15 cellular contexts compared by ENCODE assay signal in genomic region chr1:161207173-161207572, GRCh38. TPM values are rescaled to one million over a fixed set of nuclear protein-coding genes. Genes with fewer than 3 reads are reported as not detected.
DNase-seq lines count a peak whose midpoint lies in the region; ATAC-seq, FAIRE-seq and TF ChIP-seq lines count a peak whose summit lies in the region.
"Had no signal": no experiment of that assay in that cellular context is flagged by ENCODE, and none has a peak within 500 bp of the region (broad histone marks: within the 10 kb centered on the region; RNA-seq: fewer than 3 reads in every experiment).

No MANE protein-coding gene starts in this region.

- no TSS peak for BruUV-seq in HepG2 (replicated peaks; lab: Mats Ljungman, UMichigan)

- TF ChIP-seq CTCF in liver (IDR thresholded peaks at IDR 0.05; ENCODE audit: low read depth, low read length, missing input control): no peak
- TF ChIP-seq CTCF in HepG2 (CRISPR knock-in tag; IDR thresholded peaks at IDR 0.05): no peak
- no peak for TF ChIP-seq CTCF in heart right ventricle (IDR thresholded peaks at IDR 0.05)
- TF ChIP-seq CTCF in ovary (IDR thresholded peaks at IDR 0.05): no peak

- DNase-seq in HepG2 (ENCODE audit: low spot score): no peak
- peak in 1 of 2 donors; percentile 77 for DNase-seq in heart right ventricle
- peak; percentile 69 to 90 (median 75) for DNase-seq in ovary
- no peak for DNase-seq in NAMALWA (ENCODE audit: low spot score)
- DNase-seq in NCI-H2081 (lab: John Stamatoyannopoulos, UW): no peak
- no peak for DNase-seq in NCI-H526 treated with DMSO at 0.1 percent for 48 hours (lab: John Stamatoyannopoulos, UW)
- DNase-seq: activated CD4-positive, alpha-beta T cell treated with anti-CD3 and anti-CD28 coated beads, Interleukin-2, amount 50 U/mL, for 48 hours; NCI-H69; T-helper 9 cell had no signal

- no peak overlapping the region for H3K9ac ChIP-seq in liver (ENCODE audit: low read depth in 1 of 2, low read length in 2 of 2)
- no peak overlapping the region for H3K9ac ChIP-seq in HepG2 (ENCODE audit: insufficient read depth, low read depth, low read length)

- H3K9me3 ChIP-seq in liver (ENCODE audit: control insufficient read depth in 4 of 4, low read length in 3 of 4) (no peaks in the 10 kb centered on the region), HepG2 (ENCODE audit: low read length) (no peaks in the 10 kb centered on the region), heart right ventricle (no peaks in the 10 kb centered on the region), ovary (no peaks in the 10 kb centered on the region)

- in situ Hi-C loops in HepG2 (cut with HindIII; ENCODE audit: extremely low pct_ligation_motif_present, low pct_unique_long_range_greater_than_20kb): no loop called here

- WGBS in liver: 77% methylated on average over 8 of the region's 8 CpGs
- WGBS in HepG2 (ENCODE audit: low lambda C conversion rate): 100% methylated on average over 8 of the region's 8 CpGs
- 53 to 56% methylated on average over 8 of the region's 8 CpGs for WGBS in heart right ventricle, 2 donors
- 13 to 30% (median 18%) methylated on average over 8 of the region's 8 CpGs for WGBS in ovary, 3 donors

- H4K20me1 ChIP-seq in HepG2 (ENCODE audit: insufficient read depth, low read length): no peaks in the 10 kb centered on the region

- CTCF ChIA-PET in HepG2 (lab: Yijun Ruan, JAX; ENCODE audit: low intra/inter-chr PET ratio, low total read pairs): no interaction called here

- peaks cover 6 to 55% (median 38%) of the 10 kb centered on the region in 4 donors for H3K36me3 ChIP-seq in liver (ENCODE audit: control insufficient read depth in 4 of 4, insufficient read depth in 3 of 4, low read depth in 1 of 4, low read length in 3 of 4)
- H3K36me3 ChIP-seq in HepG2 (replicated peaks in 1 of 2; ENCODE audit: control insufficient read depth in 1 of 2, insufficient read depth in 2 of 2, low read length in 2 of 2): peaks cover 16 to 75% of the 10 kb centered on the region in 2 experiments
- peaks cover 0 to 89% (median 54%) of the 10 kb centered on the region in 9 donors for H3K36me3 ChIP-seq in heart right ventricle
- H3K36me3 ChIP-seq in ovary: no peaks in the 10 kb centered on the region

- peaks cover 25% of the 10 kb centered on the region for H3K79me2 ChIP-seq in HepG2 (ENCODE audit: insufficient read depth, low read length)

- intact Hi-C loops in HepG2 (cut with micrococcal nuclease; ENCODE audit: unreplicated experiment): no loop called here
- intact Hi-C loops in heart right ventricle (cut with DNase I): loop anchor here in 2 of 10 donors (5.0 kb wide), 1 partner anchor 175 kb away; no protein-coding TSS in a partner anchor
- intact Hi-C loops in ovary (cut with DNase I): no loop called here

- no peak overlapping the region for H2AFZ ChIP-seq in HepG2 (ENCODE audit: low read length)

- H3K27me3 ChIP-seq in liver (ENCODE audit: control insufficient read depth in 4 of 4, insufficient read depth in 4 of 4, low read length in 3 of 4): no peaks in the 10 kb centered on the region
- no peaks in the 10 kb centered on the region; a peak in 1 of 5 replicates for H3K27me3 ChIP-seq in HepG2 (ENCODE audit: control insufficient read depth in 1 of 2, insufficient read depth in 2 of 2, low read length in 2 of 2)
- no peaks in the 10 kb centered on the region for H3K27me3 ChIP-seq in heart right ventricle
- no peaks in the 10 kb centered on the region for H3K27me3 ChIP-seq in ovary

- H3K4me1 ChIP-seq in liver (ENCODE audit: control insufficient read depth in 4 of 4, insufficient read depth in 4 of 4, low read length in 3 of 4) (peaks cover 7 to 27% (median 19%) of the 10 kb centered on the region in 4 donors), HepG2 (ENCODE audit: insufficient read depth, low read length) (peaks cover 46% of the 10 kb centered on the region), heart right ventricle (peaks cover 15 to 78% (median 66%) of the 10 kb centered on the region in 9 donors), ovary (ENCODE audit: insufficient read depth) (peaks cover 16% of the 10 kb centered on the region)

- no peak for TF ChIP-seq RAD21 in liver (IDR thresholded peaks at IDR 0.05)
- no peak for TF ChIP-seq RAD21 in HepG2 (CRISPR knock-in tag; IDR thresholded peaks at IDR 0.05)

- TF ChIP-seq EP300 in HepG2 (IDR thresholded peaks at IDR 0.05; ENCODE audit: low read depth in 2 of 2, low read length in 2 of 2) (no peak), HepG2 (CRISPR knock-in tag; IDR thresholded peaks at IDR 0.05; ENCODE audit: borderline replicate concordance) (no peak), ovary (IDR thresholded peaks at IDR 0.05) (peak; percentile 99)

- POLR2A ChIA-PET in HepG2 (lab: Yijun Ruan, JAX): interaction anchor here (13.8 kb wide), 1 partner anchor 15 kb away, joined by 357 read pairs; the partner anchor contains the start of genes APOA2 and TOMM40L

- ATAC-seq in HepG2: no peak
- ATAC-seq in heart right ventricle: peak; percentile 40 to 88 (median 73)
- no peak for ATAC-seq in HG03045 (IDR thresholded peaks at IDR 0.05; ENCODE audit: unreplicated experiment)

- no peak overlapping the region for H3K4me2 ChIP-seq in HepG2 (ENCODE audit: low read depth, low read length)

- H3K27ac ChIP-seq in liver (ENCODE audit: low read depth in 1 of 2, low read length in 2 of 2): peak overlapping the region; percentile 46 to 82
- no peak overlapping the region for H3K27ac ChIP-seq in HepG2 (ENCODE audit: extremely low read length, insufficient read depth, low read length)
- peak overlapping the region; percentile 67 to 100 (median 83) for H3K27ac ChIP-seq in heart right ventricle
- peak overlapping the region; percentile 74 to 90 for H3K27ac ChIP-seq in ovary

- H3K4me3 ChIP-seq in liver (ENCODE audit: low read depth in 1 of 3, low read length in 3 of 3) (no peak overlapping the region), HepG2 (replicated peaks in 1 of 3; ENCODE audit: insufficient read depth in 1 of 3, low read depth in 2 of 3, low read length in 3 of 3) (no peak overlapping the region), heart right ventricle (peak overlapping the region in 2 of 10 donors; percentile 15 to 18), ovary (no peak overlapping the region)

- FAIRE-seq in HepG2 (lab: Jason Lieb, UNC): no peak
- FAIRE-seq: colon had no signal

- TF ChIP-seq POLR2A in HepG2 (IDR thresholded peaks at IDR 0.05; ENCODE audit: insufficient read depth in 1 of 2, low read depth in 2 of 2, low read length in 2 of 2) (no peak), ovary (IDR thresholded peaks at IDR 0.05) (peak; percentile 80)

RNA-seq across cellular contexts. Expression of gene NDUFS2, which starts 5.0 kb away (rescaled TPM):
- total RNA-seq in liver (100 to 1,000 TPM; 105 to 167 TPM), HepG2 (2016; rRNA removed; fragmentation: Illumina TruSeq; extraction: Trizol) (118 and 129 TPM in 2 replicates), heart right ventricle (100 to 1,000 TPM; 244 to 370 (median 318) TPM), ovary (100 to 1,000 TPM in 4 of 7 donors, 10 to 100 TPM in 3; 90.7 to 137 (median 105) TPM)
- polyA plus RNA-seq in liver (100 to 1,000 TPM in 1 of 2 donors, 10 to 100 TPM in 1; 93.3 to 135 TPM), HepG2 (2011; rRNA removed) (70.1 and 89.9 TPM in 2 replicates), heart right ventricle (100 to 1,000 TPM; 121 to 193 TPM), ovary (100 to 1,000 TPM in 1 of 2 donors, 10 to 100 TPM in 1; 76.2 to 140 TPM)
- 18.0 and 20.7 TPM in 2 replicates for total RNA-seq in HepG2 (2016; cell fraction: cytosol; rRNA removed; fragmentation: Illumina TruSeq; extraction: Trizol; ENCODE audit: low read depth)
- 121 and 133 TPM in 2 replicates for total RNA-seq in HepG2 (2016; cell fraction: insoluble cytoplasmic fraction; rRNA removed; fragmentation: Illumina TruSeq; extraction: Trizol)
- total RNA-seq in HepG2 (2016; cell fraction: membrane; rRNA removed; fragmentation: Illumina TruSeq; extraction: Trizol): 28.4 and 30.2 TPM in 2 replicates
- 63.0 and 65.1 TPM in 2 replicates for total RNA-seq in HepG2 (2016; cell fraction: nucleus; rRNA removed; fragmentation: Illumina TruSeq; extraction: Trizol)
- 52.3 and 72.4 TPM in 2 replicates for polyA plus RNA-seq in HepG2 (2011; cell fraction: cytosol; rRNA removed)
- 87.4 and 104 TPM in 2 replicates for polyA plus RNA-seq in HepG2 (2011; cell fraction: nucleus; rRNA removed)
- polyA plus RNA-seq in HepG2 (2012): 117 and 118 TPM in 2 replicates
- 14.3 and 16.0 TPM in 2 replicates for polyA plus RNA-seq in HepG2 (2016; cell fraction: cytosol; fragmentation: Illumina TruSeq; extraction: Trizol; ENCODE audit: low read depth)
- 134 and 145 TPM in 2 replicates for polyA plus RNA-seq in HepG2 (2016; cell fraction: insoluble cytoplasmic fraction; fragmentation: Illumina TruSeq; extraction: Trizol; ENCODE audit: low read depth)
- 18.1 and 20.3 TPM in 2 replicates for polyA plus RNA-seq in HepG2 (2016; cell fraction: membrane; fragmentation: Illumina TruSeq; extraction: Trizol; ENCODE audit: low read depth)
- 89.9 and 92.0 TPM in 2 replicates for polyA plus RNA-seq in HepG2 (2016; cell fraction: nucleus; fragmentation: Illumina TruSeq; extraction: Trizol; ENCODE audit: insufficient read depth, low read depth)
- polyA minus RNA-seq in HepG2 (2011; rRNA and poly(A)+ RNA removed; ENCODE audit: low replicate concordance): 158 and 259 TPM in 2 replicates
- polyA minus RNA-seq in HepG2 (2011; cell fraction: cytosol; rRNA and poly(A)+ RNA removed): 53.5 and 76.1 TPM in 2 replicates
- polyA minus RNA-seq in HepG2 (2011; cell fraction: nucleus; rRNA and poly(A)+ RNA removed): 67.2 and 85.7 TPM in 2 replicates

RNA-seq across cellular contexts. Expression of gene FCER1G, which starts 7.9 kb away (rescaled TPM):
- total RNA-seq in liver (10 to 100 TPM; 25.4 to 32.6 TPM), HepG2 (2016; rRNA removed; fragmentation: Illumina TruSeq; extraction: Trizol) (1.3 and 1.5 TPM in 2 replicates), heart right ventricle (10 to 100 TPM in 4 of 10 donors, 1 to 10 TPM in 6; 2.0 to 65.8 (median 5.3) TPM), ovary (10 to 100 TPM in 4 of 7 donors, 1 to 10 TPM in 3; 7.1 to 38.0 (median 19.3) TPM)
- polyA plus RNA-seq in liver (10 to 100 TPM; 46.1 to 77.1 TPM), HepG2 (2011; rRNA removed) (4.7 and 6.4 TPM in 2 replicates), heart right ventricle (10 to 100 TPM; 19.7 to 64.6 TPM), ovary (100 to 1,000 TPM in 1 of 2 donors, 10 to 100 TPM in 1; 38.3 to 270 TPM)
- 2.0 and 3.3 TPM in 2 replicates for total RNA-seq in HepG2 (2016; cell fraction: cytosol; rRNA removed; fragmentation: Illumina TruSeq; extraction: Trizol; ENCODE audit: low read depth)
- total RNA-seq in HepG2 (2016; cell fraction: insoluble cytoplasmic fraction; rRNA removed; fragmentation: Illumina TruSeq; extraction: Trizol): 0.74 and 1.1 TPM in 2 replicates
- 0.87 and 1.3 TPM in 2 replicates for total RNA-seq in HepG2 (2016; cell fraction: membrane; rRNA removed; fragmentation: Illumina TruSeq; extraction: Trizol)
- 1.1 TPM in 1 of 2 replicates, not detected in the other for total RNA-seq in HepG2 (2016; cell fraction: nucleus; rRNA removed; fragmentation: Illumina TruSeq; extraction: Trizol)
- polyA plus RNA-seq in HepG2 (2011; cell fraction: cytosol; rRNA removed): 3.0 and 4.5 TPM in 2 replicates
- polyA plus RNA-seq in HepG2 (2011; cell fraction: nucleus; rRNA removed): 2.7 and 3.0 TPM in 2 replicates
- 2.5 and 4.9 TPM in 2 replicates for polyA plus RNA-seq in HepG2 (2012)
- polyA plus RNA-seq in HepG2 (2016; cell fraction: cytosol; fragmentation: Illumina TruSeq; extraction: Trizol; ENCODE audit: low read depth): 1.8 and 2.9 TPM in 2 replicates
- polyA plus RNA-seq in HepG2 (2016; cell fraction: insoluble cytoplasmic fraction; fragmentation: Illumina TruSeq; extraction: Trizol; ENCODE audit: low read depth): 3.0 and 3.5 TPM in 2 replicates
- polyA plus RNA-seq in HepG2 (2016; cell fraction: membrane; fragmentation: Illumina TruSeq; extraction: Trizol; ENCODE audit: low read depth): 2.1 and 3.2 TPM in 2 replicates
- polyA plus RNA-seq in HepG2 (2016; cell fraction: nucleus; fragmentation: Illumina TruSeq; extraction: Trizol; ENCODE audit: insufficient read depth, low read depth): 3.8 and 3.9 TPM in 2 replicates
- polyA minus RNA-seq in HepG2 (2011; rRNA and poly(A)+ RNA removed; ENCODE audit: low replicate concordance): 3.2 TPM in 1 of 2 replicates, not detected in the other
- polyA minus RNA-seq in HepG2 (2011; cell fraction: cytosol; rRNA and poly(A)+ RNA removed): 1.2 TPM in 1 of 2 replicates, not detected in the other
- polyA minus RNA-seq in HepG2 (2011; cell fraction: nucleus; rRNA and poly(A)+ RNA removed): 2.4 and 2.5 TPM in 2 replicates
- total RNA-seq: glomerular endothelial cell, lung microvascular endothelial cell, renal cortical epithelial cell had no signal

RNA-seq across cellular contexts. Expression of gene ADAMTS4, which starts 8.3 kb away (rescaled TPM):
- total RNA-seq in liver (1 to 10 TPM in 1 of 2 donors, under 1 TPM in 1; 0.28 to 2.2 TPM), HepG2 (2016; rRNA removed; fragmentation: Illumina TruSeq; extraction: Trizol) (0.73 and 1.7 TPM in 2 replicates), heart right ventricle (10 to 100 TPM in 6 of 10 donors, 1 to 10 TPM in 4; 1.7 to 86.1 (median 17.7) TPM), ovary (100 to 1,000 TPM in 4 of 7 donors, 10 to 100 TPM in 3; 40.7 to 437 (median 103) TPM)
- polyA plus RNA-seq in liver (under 1 TPM; 0.21 to 0.48 TPM), HepG2 (2011; rRNA removed) (0.51 and 0.56 TPM in 2 replicates), heart right ventricle (10 to 100 TPM in 1 of 2 donors, 1 to 10 TPM in 1; 5.4 to 11.9 TPM), ovary (10 to 100 TPM in 1 of 2 donors, under 1 TPM in 1; 0.90 to 19.4 TPM)
- total RNA-seq in HepG2 (2016; cell fraction: cytosol; rRNA removed; fragmentation: Illumina TruSeq; extraction: Trizol; ENCODE audit: low read depth): 0.10 and 0.18 TPM in 2 replicates
- total RNA-seq in HepG2 (2016; cell fraction: insoluble cytoplasmic fraction; rRNA removed; fragmentation: Illumina TruSeq; extraction: Trizol): 0.56 and 0.93 TPM in 2 replicates
- total RNA-seq in HepG2 (2016; cell fraction: membrane; rRNA removed; fragmentation: Illumina TruSeq; extraction: Trizol): 0.14 and 0.62 TPM in 2 replicates
- total RNA-seq in HepG2 (2016; cell fraction: nucleus; rRNA removed; fragmentation: Illumina TruSeq; extraction: Trizol): 1.6 and 2.4 TPM in 2 replicates
- 0.26 and 0.35 TPM in 2 replicates for polyA plus RNA-seq in HepG2 (2011; cell fraction: cytosol; rRNA removed)
- 1.1 and 1.3 TPM in 2 replicates for polyA plus RNA-seq in HepG2 (2011; cell fraction: nucleus; rRNA removed)
- 0.31 and 0.45 TPM in 2 replicates for polyA plus RNA-seq in HepG2 (2012)
- 0.01 TPM in 1 of 2 replicates, not detected in the other for polyA plus RNA-seq in HepG2 (2016; cell fraction: cytosol; fragmentation: Illumina TruSeq; extraction: Trizol; ENCODE audit: low read depth)
- polyA plus RNA-seq in HepG2 (2016; cell fraction: insoluble cytoplasmic fraction; fragmentation: Illumina TruSeq; extraction: Trizol; ENCODE audit: low read depth): 0.37 and 0.45 TPM in 2 replicates
- 0.03 and 0.30 TPM in 2 replicates for polyA plus RNA-seq in HepG2 (2016; cell fraction: membrane; fragmentation: Illumina TruSeq; extraction: Trizol; ENCODE audit: low read depth)
- 1.0 and 2.5 TPM in 2 replicates for polyA plus RNA-seq in HepG2 (2016; cell fraction: nucleus; fragmentation: Illumina TruSeq; extraction: Trizol; ENCODE audit: insufficient read depth, low read depth)
- 0.87 and 3.5 TPM in 2 replicates for polyA minus RNA-seq in HepG2 (2011; rRNA and poly(A)+ RNA removed; ENCODE audit: low replicate concordance)
- polyA minus RNA-seq in HepG2 (2011; cell fraction: cytosol; rRNA and poly(A)+ RNA removed): 0.69 and 0.97 TPM in 2 replicates
- 1.8 and 2.2 TPM in 2 replicates for polyA minus RNA-seq in HepG2 (2011; cell fraction: nucleus; rRNA and poly(A)+ RNA removed)

RNA-seq across cellular contexts. Expression of gene APOA2, which starts 16.3 kb away (rescaled TPM):
- total RNA-seq in liver: 1,000 to 10,000 TPM; 5,041 to 8,644 TPM
- over 10,000 TPM; 12,638 to 30,612 TPM for polyA plus RNA-seq in liver
- total RNA-seq in HepG2 (2016; rRNA removed; fragmentation: Illumina TruSeq; extraction: Trizol): 4,370 and 6,293 TPM in 2 replicates
- 3,975 and 6,491 TPM in 2 replicates for total RNA-seq in HepG2 (2016; cell fraction: cytosol; rRNA removed; fragmentation: Illumina TruSeq; extraction: Trizol; ENCODE audit: low read depth)
- total RNA-seq in HepG2 (2016; cell fraction: insoluble cytoplasmic fraction; rRNA removed; fragmentation: Illumina TruSeq; extraction: Trizol): 4,472 and 6,358 TPM in 2 replicates
- 3,955 and 6,101 TPM in 2 replicates for total RNA-seq in HepG2 (2016; cell fraction: membrane; rRNA removed; fragmentation: Illumina TruSeq; extraction: Trizol)
- 3,810 and 3,934 TPM in 2 replicates for total RNA-seq in HepG2 (2016; cell fraction: nucleus; rRNA removed; fragmentation: Illumina TruSeq; extraction: Trizol)
- polyA plus RNA-seq in HepG2 (2011; rRNA removed): 18,293 and 18,774 TPM in 2 replicates
- polyA plus RNA-seq in HepG2 (2011; cell fraction: cytosol; rRNA removed): 17,633 and 21,546 TPM in 2 replicates
- polyA plus RNA-seq in HepG2 (2011; cell fraction: nucleus; rRNA removed): 4,893 and 6,777 TPM in 2 replicates
- 14,747 and 16,401 TPM in 2 replicates for polyA plus RNA-seq in HepG2 (2012)
- polyA plus RNA-seq in HepG2 (2016; cell fraction: cytosol; fragmentation: Illumina TruSeq; extraction: Trizol; ENCODE audit: low read depth): 6,184 and 9,695 TPM in 2 replicates
- 5,809 and 5,829 TPM in 2 replicates for polyA plus RNA-seq in HepG2 (2016; cell fraction: insoluble cytoplasmic fraction; fragmentation: Illumina TruSeq; extraction: Trizol; ENCODE audit: low read depth)
- 5,233 and 7,551 TPM in 2 replicates for polyA plus RNA-seq in HepG2 (2016; cell fraction: membrane; fragmentation: Illumina TruSeq; extraction: Trizol; ENCODE audit: low read depth)
- polyA plus RNA-seq in HepG2 (2016; cell fraction: nucleus; fragmentation: Illumina TruSeq; extraction: Trizol; ENCODE audit: insufficient read depth, low read depth): 8,211 and 8,782 TPM in 2 replicates
- 2.8 and 6,464 TPM in 2 replicates for polyA minus RNA-seq in HepG2 (2011; rRNA and poly(A)+ RNA removed; ENCODE audit: low replicate concordance)
- polyA minus RNA-seq in HepG2 (2011; cell fraction: cytosol; rRNA and poly(A)+ RNA removed): 2,868 and 2,995 TPM in 2 replicates
- polyA minus RNA-seq in HepG2 (2011; cell fraction: nucleus; rRNA and poly(A)+ RNA removed): 1,031 and 1,480 TPM in 2 replicates
- under 1 TPM in 1 of 10 donors, not detected in 9; 0.89 TPM for total RNA-seq in heart right ventricle
- polyA plus RNA-seq in heart right ventricle: not detected
- total RNA-seq in ovary: 1 to 10 TPM in 1 of 7 donors, under 1 TPM in 1, not detected in 5; 0.85 to 4.3 TPM
- polyA plus RNA-seq in ovary: not detected
- total RNA-seq: glomerular endothelial cell, lung microvascular endothelial cell, renal cortical epithelial cell had no signal

RNA-seq across cellular contexts. Expression of gene TOMM40L, which starts 18.7 kb away (rescaled TPM):
- total RNA-seq in liver (1 to 10 TPM; 6.7 to 7.4 TPM), HepG2 (2016; rRNA removed; fragmentation: Illumina TruSeq; extraction: Trizol) (26.2 and 29.1 TPM in 2 replicates), heart right ventricle (10 to 100 TPM; 29.8 to 37.6 (median 33.2) TPM), ovary (10 to 100 TPM in 1 of 7 donors, 1 to 10 TPM in 6; 2.4 to 15.2 (median 7.5) TPM)
- polyA plus RNA-seq in liver (10 to 100 TPM; 10.4 to 10.5 TPM), HepG2 (2011; rRNA removed) (14.1 and 16.9 TPM in 2 replicates), heart right ventricle (10 to 100 TPM; 17.6 to 29.3 TPM), ovary (10 to 100 TPM in 1 of 2 donors, 1 to 10 TPM in 1; 3.7 to 10.4 TPM)
- 8.5 and 8.6 TPM in 2 replicates for total RNA-seq in HepG2 (2016; cell fraction: cytosol; rRNA removed; fragmentation: Illumina TruSeq; extraction: Trizol; ENCODE audit: low read depth)
- total RNA-seq in HepG2 (2016; cell fraction: insoluble cytoplasmic fraction; rRNA removed; fragmentation: Illumina TruSeq; extraction: Trizol): 26.8 and 29.0 TPM in 2 replicates
- total RNA-seq in HepG2 (2016; cell fraction: membrane; rRNA removed; fragmentation: Illumina TruSeq; extraction: Trizol): 28.7 and 28.9 TPM in 2 replicates
- 18.4 and 20.4 TPM in 2 replicates for total RNA-seq in HepG2 (2016; cell fraction: nucleus; rRNA removed; fragmentation: Illumina TruSeq; extraction: Trizol)
- 15.2 and 16.3 TPM in 2 replicates for polyA plus RNA-seq in HepG2 (2011; cell fraction: cytosol; rRNA removed)
- 29.3 and 32.6 TPM in 2 replicates for polyA plus RNA-seq in HepG2 (2011; cell fraction: nucleus; rRNA removed)
- 8.7 and 12.4 TPM in 2 replicates for polyA plus RNA-seq in HepG2 (2012)
- polyA plus RNA-seq in HepG2 (2016; cell fraction: cytosol; fragmentation: Illumina TruSeq; extraction: Trizol; ENCODE audit: low read depth): 8.3 and 8.8 TPM in 2 replicates
- 26.8 and 28.0 TPM in 2 replicates for polyA plus RNA-seq in HepG2 (2016; cell fraction: insoluble cytoplasmic fraction; fragmentation: Illumina TruSeq; extraction: Trizol; ENCODE audit: low read depth)
- 20.9 and 21.0 TPM in 2 replicates for polyA plus RNA-seq in HepG2 (2016; cell fraction: membrane; fragmentation: Illumina TruSeq; extraction: Trizol; ENCODE audit: low read depth)
- 34.0 and 43.4 TPM in 2 replicates for polyA plus RNA-seq in HepG2 (2016; cell fraction: nucleus; fragmentation: Illumina TruSeq; extraction: Trizol; ENCODE audit: insufficient read depth, low read depth)
- 52.6 and 61.0 TPM in 2 replicates for polyA minus RNA-seq in HepG2 (2011; rRNA and poly(A)+ RNA removed; ENCODE audit: low replicate concordance)
- polyA minus RNA-seq in HepG2 (2011; cell fraction: cytosol; rRNA and poly(A)+ RNA removed): 9.3 and 13.5 TPM in 2 replicates
- 20.0 and 25.9 TPM in 2 replicates for polyA minus RNA-seq in HepG2 (2011; cell fraction: nucleus; rRNA and poly(A)+ RNA removed)

Comparison
In these comparisons a context has a peak if more than half of its experiments do, and no peak if none do; other contexts are left out.
1. ATAC-seq: peak in heart right ventricle (8 of 8); none in HepG2 (single experiment) and HG03045 (single experiment).
2. DNase-seq: peak in ovary (5 of 5); none in HepG2 (single experiment), NAMALWA (single experiment), NCI-H2081 (0 of 2) and NCI-H526 treated with DMSO at 0.1 percent for 48 hours (single experiment).